Comparison of ENCODE assay signal across 5 cellular contexts in genomic region chr22:18925368-18926064, GRCh38. TPM values are rescaled to one million over a fixed set of nuclear protein-coding genes. Genes with fewer than 3 reads are reported as not detected.
"Had no signal": no experiment of that assay in that cellular context is flagged by ENCODE, and none has a peak within 500 bp of the region (broad histone marks: within the 10 kb centered on the region; RNA-seq: fewer than 3 reads in every experiment).

No MANE protein-coding gene starts in this region.

- DNase-seq: IMR-90, KBM-7 had no signal

- H3K4me3 ChIP-seq: K562 had no signal

- FAIRE-seq: HepG2, HTR-8/SVneo, K562 had no signal

- ATAC-seq: HepG2, K562 had no signal

RNA-seq across cellular contexts. Expression of gene PRODH, which starts 10.6 kb away (rescaled TPM):
- total RNA-seq: IMR-90, K562 had no signal
